12 cellular contexts compared by ENCODE assay signal in genomic region chr7:129784783-129785456, GRCh38.
DNase-seq lines count a peak whose midpoint lies in the region; ATAC-seq and TF ChIP-seq lines count a peak whose summit lies in the region.
"Had no signal": no experiment of that assay in that cellular context is flagged by ENCODE, and none has a peak within 500 bp of the region (broad histone marks: within the 10 kb centered on the region; RNA-seq: fewer than 3 reads in every experiment).

No MANE protein-coding gene starts in this region.

- H3K4me3 ChIP-seq in mucosa of descending colon (no peak overlapping the region), Caco-2 (ENCODE audit: low read depth, low read length) (no peak overlapping the region)

- H3K27me3 Mint-ChIP-seq in HFFc6 (ENCODE audit: insufficient read depth) (peaks cover 58% of the 10 kb centered on the region), Caco-2 (ENCODE audit: insufficient read depth, unreplicated experiment) (no peaks in the 10 kb centered on the region)
- peaks cover 35% of the 10 kb centered on the region for H3K27me3 Mint-ChIP-seq in activated naive CD8-positive, alpha-beta T cell

- peaks cover 51% of the 10 kb centered on the region for H3K4me1 ChIP-seq in mucosa of descending colon (ENCODE audit: low read depth)
- peaks cover 4% of the 10 kb centered on the region; the same call in 1 of the 2 replicates for H3K4me1 ChIP-seq in Caco-2

- H3K36me3 ChIP-seq in mucosa of descending colon (ENCODE audit: low read depth) (no peaks in the 10 kb centered on the region), Caco-2 (ENCODE audit: control insufficient read depth, insufficient read depth, low read length) (no peaks in the 10 kb centered on the region)
- H3K36me3 ChIP-seq: right atrium auricular region had no signal

- no peak for ATAC-seq in mucosa of descending colon

- H3K27ac Mint-ChIP-seq in HFFc6 (no peak overlapping the region), Caco-2 (ENCODE audit: unreplicated experiment) (no peak overlapping the region)
- no peak overlapping the region for H3K27ac Mint-ChIP-seq in activated naive CD8-positive, alpha-beta T cell

- CTCF ChIA-PET in Caco-2 (lab: Charles Lee), result no interaction called here

- BruUV-seq in Caco-2 (replicated peaks; lab: Mats Ljungman, UMichigan), result no TSS peak

- no peaks in the 10 kb centered on the region for H3K9me3 ChIP-seq in mucosa of descending colon
- no peaks in the 10 kb centered on the region for H3K9me3 ChIP-seq in Caco-2
- H3K9me3 ChIP-seq: right atrium auricular region had no signal

- peaks cover 4% of the 10 kb centered on the region; the same call in 1 of the 2 replicates for H3K9me3 Mint-ChIP-seq in HFFc6
- no peaks in the 10 kb centered on the region for H3K9me3 Mint-ChIP-seq in activated naive CD8-positive, alpha-beta T cell (ENCODE audit: low read depth)
- no peaks in the 10 kb centered on the region for H3K9me3 Mint-ChIP-seq in Caco-2 (ENCODE audit: unreplicated experiment)

- H3K4me1 Mint-ChIP-seq in HFFc6 (ENCODE audit: low read depth) (peaks cover 39% of the 10 kb centered on the region), Caco-2 (ENCODE audit: low read depth, unreplicated experiment) (peaks cover 6% of the 10 kb centered on the region)
- peaks cover 37% of the 10 kb centered on the region for H3K4me1 Mint-ChIP-seq in activated naive CD8-positive, alpha-beta T cell (ENCODE audit: low read depth)

- H3K4me3 Mint-ChIP-seq in HFFc6, result peak overlapping the region; percentile 46; the same call in 1 of the 2 replicates
- H3K4me3 Mint-ChIP-seq in activated naive CD8-positive, alpha-beta T cell, result peak overlapping the region; percentile 68
- H3K4me3 Mint-ChIP-seq in Caco-2 (ENCODE audit: unreplicated experiment), result no peak overlapping the region

- POLR2A ChIA-PET in Caco-2 (lab: Charles Lee), result no interaction called here

- TF ChIP-seq CTCF in HFFc6 (IDR thresholded peaks at IDR 0.05), result no peak
- no peak for TF ChIP-seq CTCF in mucosa of descending colon (IDR thresholded peaks at IDR 0.05)
- TF ChIP-seq CTCF in Caco-2 (IDR thresholded peaks at IDR 0.05; ENCODE audit: insufficient read depth in 1 of 2, low read depth in 1 of 2, low read length in 1 of 2, severe bottlenecking in 1 of 2, unreplicated experiment in 1 of 2), result no peak

- DNase-seq in CD1c-positive myeloid dendritic cell (ENCODE audit: extremely low spot score) (peak; percentile 79), HFFc6 (no peak), mucosa of descending colon (peak in 2 of 3 donors; percentile 44 to 56), NOMO-1 treated with DMSO at 0.1 percent for 48 hours (lab: John Stamatoyannopoulos, UW; ENCODE audit: unreplicated experiment) (no peak), activated gamma-delta T cell (lab: John Stamatoyannopoulos, UW) (no peak), putamen (ENCODE audit: low spot score) (no peak), Caco-2 (no peak)
- DNase-seq: activated effector memory CD4-positive, alpha-beta T cell treated with anti-CD3 and anti-CD28 coated beads, Interleukin-2, amount 50 U/mL, for 16 hours; islet precursor cell; NCI-H2227 treated with DMSO at 0.1 percent for 48 hours had no signal

- H3K36me3 Mint-ChIP-seq in HFFc6 (ENCODE audit: low read depth), result 0 out of 2 replicates have a peak, but pooled peaks cover 4% of the 10 kb centered on the region
- no peaks in the 10 kb centered on the region for H3K36me3 Mint-ChIP-seq in activated naive CD8-positive, alpha-beta T cell
- H3K36me3 Mint-ChIP-seq in Caco-2 (ENCODE audit: insufficient read depth, unreplicated experiment), result peaks cover 13% of the 10 kb centered on the region

- intact Hi-C loops in mucosa of descending colon (cut with DNase I, micrococcal nuclease), result no loop called here
- intact Hi-C loops in Caco-2 (cut with micrococcal nuclease; ENCODE audit: unreplicated experiment), result loop anchor here (5.0 kb wide), 1 partner anchor 227 kb away; no protein-coding TSS in a partner anchor

- no peaks in the 10 kb centered on the region for H3K27me3 ChIP-seq in Caco-2 (replicated peaks; ENCODE audit: control insufficient read depth, insufficient read depth, low read length)

Comparison
In these comparisons a context has a peak if more than half of its experiments do, and no peak if none do; other contexts are left out.
1. DNase-seq: peak in CD1c-positive myeloid dendritic cell (single experiment) and mucosa of descending colon (2 of 3); none in HFFc6 (single experiment), NOMO-1 treated with DMSO at 0.1 percent for 48 hours (single experiment), activated gamma-delta T cell (single experiment), putamen (single experiment) and Caco-2 (0 of 2).